ENCODE assay signal across 14 cellular contexts in the genomic region with DNA sequence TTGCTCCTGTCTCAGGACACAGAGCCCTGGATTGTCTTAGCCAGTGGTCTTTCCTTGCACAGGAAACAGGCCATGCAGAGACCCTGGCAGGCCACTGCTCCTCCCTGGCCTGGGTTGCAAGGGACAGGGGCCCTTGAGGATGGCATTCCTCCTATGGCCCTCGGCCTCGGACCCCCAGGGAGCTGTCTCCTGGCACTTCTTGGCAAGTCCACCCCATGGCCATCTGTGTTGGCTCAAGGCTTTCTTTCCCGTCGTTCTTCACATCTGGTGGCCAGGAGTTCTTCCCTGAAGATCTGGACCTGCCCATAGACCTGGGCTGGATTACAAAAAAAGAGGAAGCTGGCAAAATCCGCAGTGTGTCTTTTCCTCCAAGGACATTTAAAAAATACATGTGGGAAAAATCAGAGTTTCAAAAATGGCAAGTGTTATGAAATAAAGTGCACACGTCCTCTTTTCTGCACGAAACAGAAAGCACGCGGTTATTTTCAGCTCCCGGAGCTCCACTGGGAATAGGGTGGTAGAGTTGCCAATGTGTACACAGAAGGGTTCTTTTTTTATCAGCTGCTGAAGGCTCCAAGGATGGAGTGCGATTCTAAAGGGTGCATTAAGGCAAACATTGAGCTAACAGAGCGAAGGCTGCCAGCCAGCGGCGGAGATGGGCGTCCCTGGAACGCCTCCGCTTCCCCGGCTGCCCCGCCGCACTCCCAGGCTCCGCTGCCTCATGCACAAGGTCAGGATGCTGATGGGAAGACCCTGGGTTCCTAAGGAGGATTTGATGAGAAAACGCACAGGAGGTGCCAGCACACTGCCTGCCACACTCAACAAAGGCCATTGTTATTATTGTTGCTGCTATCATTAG.
DNase-seq lines count a peak whose midpoint lies in the region; ATAC-seq and TF ChIP-seq lines count a peak whose summit lies in the region.
"Had no signal": no experiment of that assay in that cellular context is flagged by ENCODE, and none has a peak within 500 bp of the region (broad histone marks: within the 10 kb centered on the region; RNA-seq: fewer than 3 reads in every experiment).

No MANE protein-coding gene starts in this region.

- ATAC-seq in HG03571 (IDR thresholded peaks at IDR 0.05; ENCODE audit: unreplicated experiment) (no peak), HG03565 (IDR thresholded peaks at IDR 0.05; ENCODE audit: unreplicated experiment) (no peak)
- ATAC-seq: stimulated activated naive CD8-positive, alpha-beta T cell treated with anti-CD3 and anti-CD28 coated beads, Interleukin-15, amount 100 ng/mL, for 72 hours had no signal

- H3K9me3 ChIP-seq in stomach = no peaks in the 10 kb centered on the region
- H3K9me3 ChIP-seq: adrenal gland, right lobe of liver had no signal

- H3K36me3 ChIP-seq in stomach = no peaks in the 10 kb centered on the region
- H3K36me3 ChIP-seq: adrenal gland, right lobe of liver had no signal

- peak; percentile 62 for DNase-seq in GM04504 (ENCODE audit: low read depth)
- peak in 33 of 56 donors; percentile 15 to 76 (median 46) for DNase-seq in amygdala (lab: John Stamatoyannopoulos, UW)
- peak; percentile 55 for DNase-seq in hepatic stellate cell (ENCODE audit: low spot score)
- no peak for DNase-seq in stomach
- no peak for DNase-seq in RWPE1 (ENCODE audit: low spot score)
- DNase-seq in GM10266 (ENCODE audit: extremely low spot score) = no peak
- DNase-seq: activated B cell treated with CpG ODN at 0.5 μM for 24 hours; GDM1; NCI-H526 treated with DMSO at 0.1 percent for 48 hours; stimulated activated naive CD8-positive, alpha-beta T cell treated with anti-CD3 and anti-CD28 coated beads, Interleukin-15, amount 100 ng/mL, for 72 hours had no signal

- WGBS in stomach, 5 donors = 56 to 68% (median 66%) methylated on average over 22 of the region's 22 CpGs

- intact Hi-C loops in stomach (cut with DNase I; ENCODE audit: low total_unique reads) = no loop called here

- TF ChIP-seq CTCF in stomach (IDR thresholded peaks at IDR 0.05) = no peak
- TF ChIP-seq CTCF in RWPE1 (conservative IDR thresholded peaks at IDR 0.05; ENCODE audit: low read depth) = no peak
- no peak for TF ChIP-seq CTCF in GM10266 (IDR thresholded peaks at IDR 0.05; ENCODE audit: control insufficient read depth, insufficient read depth, low read depth, missing control alignments)

- POLR2A ChIA-PET in RWPE1 (lab: Yijun Ruan, JAX; ENCODE audit: low non-redundant PET) = no interaction called here

- H3K27ac ChIP-seq in stomach = peak overlapping the region in 3 of 5 donors; percentile 56 to 61 (median 57)
- H3K27ac ChIP-seq in RWPE1 = no peak overlapping the region
- H3K27ac ChIP-seq: right lobe of liver had no signal

- TF ChIP-seq POLR2A in stomach (IDR thresholded peaks at IDR 0.05) = no peak

- H3K4me3 ChIP-seq in stomach = peak overlapping the region in 3 of 4 donors; percentile 8 to 18 (median 15)
- H3K4me3 ChIP-seq: adrenal gland, right lobe of liver had no signal

- no peak for TF ChIP-seq EP300 in stomach (IDR thresholded peaks at IDR 0.05)

- peaks cover 0 to 30% (median 22%) of the 10 kb centered on the region in 4 donors for H3K4me1 ChIP-seq in stomach
- H3K4me1 ChIP-seq: right lobe of liver had no signal

- no peaks in the 10 kb centered on the region for H3K27me3 ChIP-seq in stomach
- H3K27me3 ChIP-seq: adrenal gland, right lobe of liver had no signal

- CTCF ChIA-PET in RWPE1 (lab: Yijun Ruan, JAX) = interaction anchor here (1.0 kb wide), 1 partner anchor 137 kb away, joined by 3 read pairs; no protein-coding TSS in a partner anchor

Comparison
In these comparisons a context has a peak if more than half of its experiments do, and no peak if none do; other contexts are left out.
1. DNase-seq: peak in GM04504 (single experiment), amygdala (33 of 56) and hepatic stellate cell (single experiment); none in stomach (single experiment), RWPE1 (single experiment) and GM10266 (single experiment).